In the genomic region with DNA sequence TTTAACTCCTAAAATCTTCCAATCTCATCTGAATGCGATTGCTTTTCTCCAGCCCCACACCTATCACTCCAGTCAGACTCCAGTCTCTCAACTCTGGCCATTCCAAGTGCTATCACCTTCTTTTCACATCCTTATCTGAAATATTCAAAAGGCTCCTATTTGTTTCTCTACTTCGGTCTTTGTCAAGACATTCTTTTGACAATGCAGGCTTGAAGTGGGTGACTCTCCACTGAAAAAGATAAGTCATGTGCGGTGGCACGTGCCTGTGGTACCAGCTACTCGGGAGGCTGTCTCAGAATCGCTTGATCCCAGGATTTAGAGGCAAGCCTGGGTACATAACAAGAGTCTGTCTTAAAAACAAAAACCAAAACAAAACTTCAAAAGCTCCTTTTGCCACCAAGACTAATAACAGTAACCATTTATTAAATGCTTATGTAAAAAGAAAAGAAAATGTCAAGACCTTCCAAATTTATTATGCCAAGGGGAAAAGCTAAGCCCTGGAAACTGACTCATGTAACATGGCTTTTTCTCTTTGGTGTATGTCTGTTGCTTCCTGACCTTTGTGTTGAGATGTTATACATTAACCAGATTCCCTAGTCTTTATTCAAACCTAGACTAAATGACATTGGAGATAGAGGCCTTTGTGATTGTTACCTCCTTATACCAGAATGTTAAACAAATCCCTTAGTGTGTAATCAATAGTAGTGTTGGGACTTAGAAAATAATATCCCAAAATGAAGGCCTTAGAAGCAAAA, we compare ENCODE assay signal across 25 cellular contexts. TPM values are rescaled to one million over a fixed set of nuclear protein-coding genes. Genes with fewer than 3 reads are reported as not detected.
DNase-seq lines count a peak whose midpoint lies in the region; ATAC-seq, FAIRE-seq and TF ChIP-seq lines count a peak whose summit lies in the region.
"Had no signal": no experiment of that assay in that cellular context is flagged by ENCODE, and none has a peak within 500 bp of the region (broad histone marks: within the 10 kb centered on the region; RNA-seq: fewer than 3 reads in every experiment).

No MANE protein-coding gene starts in this region.

- H3K9ac ChIP-seq in mucosa of rectum (ENCODE audit: low read depth in 1 of 2, low read length in 2 of 2): no peak overlapping the region
- H3K9ac ChIP-seq: BLaER1 treated with 17β-estradiol and CSF1 and Interleukin-3, amounts not matched to agents 10 nM and 100 nM had no signal

- H3K36me3 Mint-ChIP-seq in T-cell: peaks cover 14% of the 10 kb centered on the region

- peaks cover 14 to 27% (median 17%) of the 10 kb centered on the region in 3 donors for H3K4me1 Mint-ChIP-seq in T-cell

- CTCF ChIA-PET in T-cell (lab: Charles Lee): no interaction called here

- H3K36me3 ChIP-seq in mucosa of rectum (ENCODE audit: control insufficient read depth in 2 of 2, insufficient read depth in 2 of 2, low read length in 2 of 2): no peaks in the 10 kb centered on the region
- H3K36me3 ChIP-seq: prostate gland, thyroid gland had no signal

- no peak overlapping the region for H3K27ac Mint-ChIP-seq in T-cell
- H3K27ac Mint-ChIP-seq: activated naive CD8-positive, alpha-beta T cell treated with anti-CD3 and anti-CD28 coated beads, Interleukin-2, amount 10 ng/mL, durations not matched to agents 7 days and 5 days had no signal

- FAIRE-seq in RCC 7860 (lab: Jason Lieb, UNC) (peak; percentile 91), islet of Langerhans (lab: Jason Lieb, UNC) (peak; percentile 66)
- FAIRE-seq: GM18507 had no signal

- POLR2A ChIA-PET in T-cell (lab: Charles Lee): no interaction called here

- ATAC-seq in T-cell (replicated peaks in 1 of 4) (no peak), foreskin keratinocyte (no peak), HG03108 (IDR thresholded peaks at IDR 0.05; ENCODE audit: unreplicated experiment) (no peak)
- ATAC-seq: esophagus mucosa, left lung had no signal

- H3K27ac ChIP-seq in mucosa of rectum (ENCODE audit: low read depth in 2 of 2, low read length in 2 of 2): peak overlapping the region; percentile 79 to 84
- H3K27ac ChIP-seq in foreskin keratinocyte: no peak overlapping the region
- H3K27ac ChIP-seq: BLaER1 treated with 17β-estradiol and CSF1 and Interleukin-3, amounts not matched to agents 10 nM and 100 nM; left lung; prostate gland; SK-N-MC had no signal

- DNase-seq in ACHN (peak; percentile 59), RCC 7860 (ENCODE audit: low spot score) (peak; percentile 75), T-cell (no peak), foreskin keratinocyte (no peak), HUDEP-2 (lab: John Stamatoyannopoulos, UW; ENCODE audit: unreplicated experiment in 76 of 76) (no peak)
- DNase-seq: activated CD4-positive, alpha-beta T cell treated with anti-CD3 and anti-CD28 coated beads, Interleukin-2, amount 50 U/mL, for 4 hours; activated effector memory CD4-positive, alpha-beta T cell treated with Interleukin-2 at 50 U/mL for 16 hours; activated naive CD8-positive, alpha-beta T cell treated with anti-CD3 and anti-CD28 coated beads, Interleukin-2, amount 10 ng/mL, durations not matched to agents 7 days and 5 days; effector CD8-positive, alpha-beta T cell; KG1; left lung; NCI-H510A treated with DMSO at 0.1 percent for 48 hours; stimulated activated CD4-positive, alpha-beta T cell treated with anti-CD3 and anti-CD28 coated beads, Interleukin-2, amount 100 ng/mL, for 24 hours; stimulated activated naive CD4-positive, alpha-beta T cell treated with Interleukin-2 at 50 U/mL for 16 hours; thyroid gland had no signal

- H3K4me3 ChIP-seq in mucosa of rectum (ENCODE audit: low read length in 2 of 2): peak overlapping the region in 1 of 2 donors; percentile 43
- H3K4me3 ChIP-seq: BLaER1 treated with 17β-estradiol and CSF1 and Interleukin-3, amounts not matched to agents 10 nM and 100 nM; left lung; prostate gland; SK-N-MC; thyroid gland had no signal

- in situ Hi-C loops in ACHN (cut with HindIII; ENCODE audit: low pct_ligation_motif_present, low pct_unique_long_range_greater_than_20kb, low sequenced_read_pairs): no loop called here

- H3K4me3 Mint-ChIP-seq in T-cell: no peak overlapping the region
- H3K4me3 Mint-ChIP-seq: activated naive CD8-positive, alpha-beta T cell treated with anti-CD3 and anti-CD28 coated beads, Interleukin-2, amount 10 ng/mL, durations not matched to agents 7 days and 5 days; brain had no signal

- no peaks in the 10 kb centered on the region for H3K27me3 ChIP-seq in mucosa of rectum (ENCODE audit: control insufficient read depth in 2 of 2, insufficient read depth in 2 of 2, low read length in 2 of 2)
- no peaks in the 10 kb centered on the region for H3K27me3 ChIP-seq in foreskin keratinocyte
- H3K27me3 ChIP-seq: BLaER1 treated with 17β-estradiol and CSF1 and Interleukin-3, amounts not matched to agents 10 nM and 100 nM; left lung; thyroid gland had no signal

- TF ChIP-seq CTCF in foreskin keratinocyte (conservative IDR thresholded peaks at IDR 0.05): no peak

- H3K9me3 Mint-ChIP-seq in T-cell: no peaks in the 10 kb centered on the region
- H3K9me3 Mint-ChIP-seq: activated naive CD8-positive, alpha-beta T cell treated with anti-CD3 and anti-CD28 coated beads, Interleukin-2, amount 10 ng/mL, durations not matched to agents 7 days and 5 days had no signal

- H3K27me3 Mint-ChIP-seq in T-cell: no peaks in the 10 kb centered on the region
- H3K27me3 Mint-ChIP-seq: activated naive CD8-positive, alpha-beta T cell treated with anti-CD3 and anti-CD28 coated beads, Interleukin-2, amount 10 ng/mL, durations not matched to agents 7 days and 5 days had no signal

- H3K4me1 ChIP-seq in mucosa of rectum (ENCODE audit: control insufficient read depth in 2 of 2, insufficient read depth in 2 of 2, low read length in 2 of 2) (peaks cover 27 to 36% of the 10 kb centered on the region in 2 donors), foreskin keratinocyte (no peaks in the 10 kb centered on the region)
- H3K4me1 ChIP-seq: prostate gland had no signal

- no peaks in the 10 kb centered on the region for H3K9me3 ChIP-seq in mucosa of rectum (ENCODE audit: control insufficient read depth in 2 of 2, low read length in 2 of 2)
- H3K9me3 ChIP-seq: BLaER1 treated with 17β-estradiol and CSF1 and Interleukin-3, amounts not matched to agents 10 nM and 100 nM; left lung; prostate gland; thyroid gland had no signal

RNA-seq across cellular contexts. Expression of a gene that starts 3.6 kb away (rescaled TPM):
- 1 to 10 TPM in 4 of 5 donors, under 1 TPM in 1; 0.40 to 2.3 (median 1.7) TPM for total RNA-seq in T-cell
- total RNA-seq in foreskin keratinocyte: 4.8 and 5.4 TPM in 2 replicates
- 3.9 and 6.8 TPM in 2 replicates for polyA plus RNA-seq in foreskin keratinocyte

RNA-seq across cellular contexts. Expression of a gene that starts 48.0 kb away (rescaled TPM):
- total RNA-seq in T-cell (under 1 TPM; 0.09 to 0.22 (median 0.12) TPM), foreskin keratinocyte (0.10 and 0.11 TPM in 2 replicates)
- 0.01 and 0.16 TPM in 2 replicates for polyA plus RNA-seq in foreskin keratinocyte
- total RNA-seq: A673 had no signal

Comparison
In these comparisons a context has a peak if more than half of its experiments do, and no peak if none do; other contexts are left out.
1. DNase-seq: peak in ACHN (single experiment) and RCC 7860 (single experiment); none in T-cell (0 of 34), foreskin keratinocyte (0 of 2) and HUDEP-2 (0 of 76).